Comparison of ENCODE assay signal across 9 cellular contexts in the genomic region with DNA sequence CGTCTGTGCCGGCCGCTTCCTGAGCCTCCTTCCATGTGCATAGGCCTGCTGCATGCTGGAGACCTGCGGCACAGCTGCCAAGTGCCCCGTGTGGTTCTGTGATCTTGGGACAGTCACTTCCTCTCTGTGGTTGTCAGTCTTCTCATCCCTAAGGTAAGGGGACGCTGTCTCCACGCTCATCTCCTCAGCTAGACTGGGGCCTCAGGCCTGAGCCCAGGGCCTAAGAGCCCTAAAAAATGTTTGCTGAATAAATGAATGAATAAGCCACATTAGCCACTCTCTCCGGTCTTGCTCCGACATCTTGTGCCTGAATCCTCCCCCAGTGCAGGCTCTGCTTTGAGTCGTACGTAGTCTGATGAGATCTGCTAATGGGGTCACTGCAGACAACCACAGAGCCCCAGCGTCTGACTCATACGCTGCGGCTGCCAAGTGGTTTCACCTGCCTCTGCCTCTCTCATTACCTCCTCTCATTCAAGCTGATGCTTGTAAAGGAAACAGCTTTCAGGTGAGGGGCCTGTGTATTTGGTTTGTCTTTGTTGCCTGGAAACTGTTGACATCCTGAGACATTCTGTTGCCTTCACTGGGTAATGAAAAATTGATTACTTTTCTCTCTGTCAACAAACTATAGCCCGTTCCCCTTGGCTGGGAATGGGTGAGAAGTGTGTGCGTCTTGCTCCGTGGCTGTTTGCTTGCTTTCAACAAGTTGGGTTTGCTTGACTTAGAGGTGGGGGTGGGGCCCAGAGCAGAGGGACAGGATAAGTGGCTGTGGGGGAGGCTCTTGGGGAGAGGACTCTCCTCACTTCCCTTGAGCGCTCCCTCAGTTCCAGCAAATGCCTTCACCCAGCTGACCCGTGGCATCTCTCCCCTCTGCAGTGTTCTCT. TPM values are rescaled to one million over a fixed set of nuclear protein-coding genes. Genes with fewer than 3 reads are reported as not detected.
A peak's percentile ranks its signal among the peaks of the same experiment; 100 is the strongest.
DNase-seq lines count a peak whose midpoint lies in the region; ATAC-seq, FAIRE-seq and TF ChIP-seq lines count a peak whose summit lies in the region.
"Had no signal": no experiment of that assay in that cellular context is flagged by ENCODE, and none has a peak within 500 bp of the region (broad histone marks: within the 10 kb centered on the region; RNA-seq: fewer than 3 reads in every experiment).

No MANE protein-coding gene starts in this region.

- POLR2A ChIA-PET in endothelial cell of umbilical vein (lab: Charles Lee) = no interaction called here

- H3K9ac ChIP-seq in endothelial cell of umbilical vein (replicated peaks; ENCODE audit: extremely low read depth, insufficient read depth, low read length) = no peak overlapping the region

- FAIRE-seq in endothelial cell of umbilical vein (lab: Jason Lieb, UNC) = no peak

- dilution Hi-C loops in endothelial cell of umbilical vein (cut with MboI; ENCODE audit: extremely low pct_ligation_motif_present, low sequenced_read_pairs) = no loop called here

- TF ChIP-seq POLR2A in endothelial cell of umbilical vein (IDR thresholded peaks at IDR 0.05; ENCODE audit: low read depth, low read length) = no peak
- no peak for TF ChIP-seq POLR2A in spleen (IDR thresholded peaks at IDR 0.05)

- H3K27me3 ChIP-seq in endothelial cell of umbilical vein (ENCODE audit: control insufficient read depth in 2 of 2, insufficient read depth in 2 of 2, low read length in 2 of 2) (no peaks in the 10 kb centered on the region), spleen (replicated peaks in 1 of 7) (no peaks in the 10 kb centered on the region)

- H3K9me3 ChIP-seq in endothelial cell of umbilical vein (replicated peaks; ENCODE audit: control insufficient read depth, insufficient read depth, low read length) (no peaks in the 10 kb centered on the region), spleen (no peaks in the 10 kb centered on the region)

- H2AFZ ChIP-seq in endothelial cell of umbilical vein (ENCODE audit: low read depth, low read length) = no peak overlapping the region

- H3K4me3 ChIP-seq in endothelial cell of umbilical vein (replicated peaks in 1 of 3; ENCODE audit: insufficient read depth in 1 of 3, low read depth in 1 of 3, low read length in 3 of 3) (no peak overlapping the region), spleen (no peak overlapping the region)

- peak; percentile 54 for ATAC-seq in GM21786 (IDR thresholded peaks at IDR 0.05; ENCODE audit: unreplicated experiment)
- ATAC-seq in HG03460 (IDR thresholded peaks at IDR 0.05; ENCODE audit: unreplicated experiment) = no peak
- ATAC-seq in HG03457 (IDR thresholded peaks at IDR 0.05; ENCODE audit: unreplicated experiment) = no peak

- H3K4me2 ChIP-seq in endothelial cell of umbilical vein (ENCODE audit: insufficient read depth, low read length) = no peak overlapping the region

- H3K9me1 ChIP-seq in endothelial cell of umbilical vein (replicated peaks; ENCODE audit: control insufficient read depth, extremely low read depth, insufficient read depth, low read length) = no peaks in the 10 kb centered on the region

- no peaks in the 10 kb centered on the region for H3K79me2 ChIP-seq in endothelial cell of umbilical vein (ENCODE audit: control insufficient read depth, insufficient read depth, low read length)

- intact Hi-C loops in endothelial cell of umbilical vein (cut with micrococcal nuclease) = no loop called here
- intact Hi-C loops in spleen (cut with DNase I; ENCODE audit: low total_unique reads) = no loop called here

- H4K20me1 ChIP-seq in endothelial cell of umbilical vein (replicated peaks; ENCODE audit: control insufficient read depth, extremely low read depth, insufficient read depth, low read length) = no peaks in the 10 kb centered on the region

- DNase-seq in NCI-H345 treated with DMSO at 0.1 percent for 48 hours (lab: John Stamatoyannopoulos, UW; ENCODE audit: unreplicated experiment) (peak; percentile 77), endothelial cell of umbilical vein (ENCODE audit: low read depth, low spot score) (no peak), spleen (no peak), GM19238 (ENCODE audit: insufficient read length, low spot score) (no peak)
- peak; percentile 69 to 78 for DNase-seq in activated CD8-positive, alpha-beta memory T cell treated with anti-CD3 and anti-CD28 coated beads for 4 hours (ENCODE audit: low read depth in 2 of 2)
- DNase-seq: stimulated activated naive B cell treated with anti-CD40 and anti-IgM and Interleukin-4, amounts not matched to agents 10 μg/mL and 1 μg/mL and 100 μg/mL, for 72 hours had no signal

- no TSS peak for BruUV-seq in endothelial cell of umbilical vein (replicated peaks; lab: Mats Ljungman, UMichigan)

- WGBS in spleen, 5 donors = 58 to 67% (median 60%) methylated on average over 19 of the region's 19 CpGs

- no peaks in the 10 kb centered on the region for H3K36me3 ChIP-seq in endothelial cell of umbilical vein (ENCODE audit: control insufficient read depth in 2 of 2, extremely low read depth in 1 of 2, insufficient read depth in 2 of 2, low read length in 2 of 2)
- H3K36me3 ChIP-seq in spleen = no peaks in the 10 kb centered on the region

- TF ChIP-seq CTCF in endothelial cell of umbilical vein (IDR thresholded peaks at IDR 0.05; ENCODE audit: extremely low read depth in 1 of 2, insufficient read depth in 1 of 2, low read depth in 1 of 2, low read length in 2 of 2) (no peak), spleen (IDR thresholded peaks at IDR 0.05 in 8 of 11, conservative IDR thresholded peaks at IDR 0.05 in 3 of 11) (no peak)

- CTCF ChIA-PET in endothelial cell of umbilical vein (lab: Charles Lee) = interaction anchor here (1.4 to 4.6 kb wide), 4 partner anchors 8 to 999 kb away, joined by 4 to 36 read pairs (median 4); no protein-coding TSS in a partner anchor

- H3K4me1 ChIP-seq in endothelial cell of umbilical vein (ENCODE audit: control insufficient read depth, extremely low read depth, insufficient read depth, low read length) (peaks cover 3% of the 10 kb centered on the region), spleen (peaks cover 5 to 41% (median 20%) of the 10 kb centered on the region in 6 donors)

- H3K27ac ChIP-seq in endothelial cell of umbilical vein (ENCODE audit: insufficient read depth, low read depth, low read length) (no peak overlapping the region), spleen (peak overlapping the region in 5 of 8 donors; percentile 25 to 71 (median 38))

TF ChIP-seq in endothelial cell of umbilical vein, 7 proteins besides CTCF, POLR2A, EP300 and RAD21:
- peak; percentile 25 for TF ChIP-seq FOS (IDR thresholded peaks at IDR 0.05; ENCODE audit: borderline replicate concordance, insufficient read depth, low read length)
- TF ChIP-seq, protein P1, sequence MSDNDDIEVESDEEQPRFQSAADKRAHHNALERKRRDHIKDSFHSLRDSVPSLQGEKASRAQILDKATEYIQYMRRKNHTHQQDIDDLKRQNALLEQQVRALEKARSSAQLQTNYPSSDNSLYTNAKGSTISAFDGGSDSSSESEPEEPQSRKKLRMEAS (IDR thresholded peaks at IDR 0.05; ENCODE audit: insufficient read depth, insufficient read length) = no peak

RNA-seq across cellular contexts. Expression of gene RPLP1, which starts 15.9 kb away (rescaled TPM):
- total RNA-seq in endothelial cell of umbilical vein (1,595 and 1,603 TPM in 2 replicates), spleen (1,000 to 10,000 TPM in 4 of 7 donors, 100 to 1,000 TPM in 3; 439 to 1,791 (median 1,406) TPM)
- polyA plus RNA-seq in endothelial cell of umbilical vein (2,536 and 2,985 TPM in 2 replicates), spleen (1,000 to 10,000 TPM; 3,122 to 3,995 (median 3,688) TPM)
- polyA plus RNA-seq in endothelial cell of umbilical vein (2011; cell fraction: cytosol; rRNA removed) = 1,451 and 1,565 TPM in 2 replicates
- 380 TPM in 2 replicates for polyA plus RNA-seq in endothelial cell of umbilical vein (2011; cell fraction: nucleus; rRNA removed)
- polyA plus RNA-seq in endothelial cell of umbilical vein (2012) = 1,498 and 2,491 TPM in 2 replicates
- polyA minus RNA-seq in endothelial cell of umbilical vein = 467 and 555 TPM in 2 replicates
- polyA minus RNA-seq in endothelial cell of umbilical vein (2011; cell fraction: cytosol; rRNA and poly(A)+ RNA removed) = 8,255 TPM
- polyA minus RNA-seq in endothelial cell of umbilical vein (2011; cell fraction: nucleus; rRNA and poly(A)+ RNA removed) = 97.9 and 165 TPM in 2 replicates

RNA-seq across cellular contexts. Expression of gene KIF23, which starts 54.3 kb away (rescaled TPM):
- total RNA-seq in endothelial cell of umbilical vein (55.7 and 64.7 TPM in 2 replicates), spleen (1 to 10 TPM; 1.6 to 9.2 (median 6.5) TPM)
- polyA plus RNA-seq in endothelial cell of umbilical vein (14.0 and 25.4 TPM in 2 replicates), spleen (1 to 10 TPM in 2 of 3 donors, under 1 TPM in 1; 0.89 to 3.1 (median 2.4) TPM)
- polyA plus RNA-seq in endothelial cell of umbilical vein (2011; cell fraction: cytosol; rRNA removed) = 23.7 and 31.0 TPM in 2 replicates
- 71.9 and 128 TPM in 2 replicates for polyA plus RNA-seq in endothelial cell of umbilical vein (2011; cell fraction: nucleus; rRNA removed)
- 18.1 and 38.9 TPM in 2 replicates for polyA plus RNA-seq in endothelial cell of umbilical vein (2012)
- 25.9 and 32.5 TPM in 2 replicates for polyA minus RNA-seq in endothelial cell of umbilical vein
- polyA minus RNA-seq in endothelial cell of umbilical vein (2011; cell fraction: cytosol; rRNA and poly(A)+ RNA removed) = 58.3 TPM
- polyA minus RNA-seq in endothelial cell of umbilical vein (2011; cell fraction: nucleus; rRNA and poly(A)+ RNA removed) = 34.8 and 42.8 TPM in 2 replicates

Comparison
In these comparisons a context has a peak if more than half of its experiments do, and no peak if none do; other contexts are left out.
1. DNase-seq: peak in NCI-H345 treated with DMSO at 0.1 percent for 48 hours (single experiment) and activated CD8-positive, alpha-beta memory T cell treated with anti-CD3 and anti-CD28 coated beads for 4 hours (2 of 2); none in endothelial cell of umbilical vein (single experiment), spleen (single experiment) and GM19238 (single experiment).